ENCODE assay signal across 1 cellular context in genomic region chr4:84493092-84493850, GRCh38.
TF ChIP-seq lines count a peak whose summit lies in the region.

No MANE protein-coding gene starts in this region.

TF ChIP-seq in GM23338, 12 proteins besides CTCF, POLR2A, EP300 and RAD21 (continued from another document):
- no peak for TF ChIP-seq ZNF462 (CRISPR knock-in tag; IDR thresholded peaks at IDR 0.05)
- TF ChIP-seq ZNF114 (CRISPR knock-in tag; IDR thresholded peaks at IDR 0.05): no peak
- no peak for TF ChIP-seq STAT1 (IDR thresholded peaks at IDR 0.05; ENCODE audit: unreplicated experiment)
- TF ChIP-seq JUNB (IDR thresholded peaks at IDR 0.05; ENCODE audit: unreplicated experiment): no peak
- peak; percentile 87 for TF ChIP-seq EZH2 (IDR thresholded peaks at IDR 0.05; ENCODE audit: low read depth, unreplicated experiment)
